ENCODE assay signal across 9 cellular contexts in the genomic region with DNA sequence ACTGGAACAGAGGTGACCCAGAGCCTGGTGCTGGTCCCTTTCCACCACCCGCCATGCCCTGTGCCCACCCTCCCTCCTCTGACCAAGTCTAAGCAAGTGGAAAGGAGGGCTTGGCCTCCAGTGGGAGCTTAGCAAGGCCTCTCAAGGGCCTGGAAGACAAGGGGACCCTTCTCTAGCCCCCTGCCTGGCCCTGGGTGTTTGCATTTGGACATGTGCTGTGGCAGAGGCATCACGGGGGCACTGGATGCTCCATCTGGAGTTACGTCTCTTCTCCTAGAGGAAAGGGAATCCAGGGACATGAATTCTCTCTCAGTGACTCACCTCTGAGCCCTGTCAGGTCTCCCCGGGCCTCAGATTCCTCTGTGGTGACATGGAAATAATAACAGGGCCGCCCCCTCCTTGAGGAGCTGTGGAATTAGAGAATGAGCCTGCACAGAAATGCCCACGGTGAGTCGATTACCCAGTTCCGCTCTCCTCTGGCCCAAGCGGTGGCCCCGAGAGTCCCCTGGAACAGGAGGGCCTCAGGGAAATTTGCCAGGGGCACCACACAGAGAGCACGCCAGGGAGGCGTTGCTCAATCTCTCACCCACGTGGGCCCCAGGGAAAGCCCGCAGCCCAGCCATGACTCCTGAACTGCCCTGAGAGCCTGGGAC.
DNase-seq lines count a peak whose midpoint lies in the region; ATAC-seq and TF ChIP-seq lines count a peak whose summit lies in the region.
"Had no signal": no experiment of that assay in that cellular context is flagged by ENCODE, and none has a peak within 500 bp of the region (broad histone marks: within the 10 kb centered on the region; RNA-seq: fewer than 3 reads in every experiment).

No MANE protein-coding gene starts in this region.

- no peak for ATAC-seq in HG03565 (IDR thresholded peaks at IDR 0.05; ENCODE audit: unreplicated experiment)
- ATAC-seq: K562 had no signal

- no peak overlapping the region for H3K4me3 ChIP-seq in GM12865 (ENCODE audit: low read depth, low read length)
- H3K4me3 ChIP-seq in retinal pigment epithelial cell (ENCODE audit: low read length), result no peak overlapping the region
- H3K4me3 ChIP-seq: K562 had no signal

- DNase-seq in GM12865 (ENCODE audit: low read depth) (peak; percentile 48), RKO (ENCODE audit: low spot score) (peak; percentile 89), glomerular endothelial cell (ENCODE audit: extremely low read depth, low read depth, low spot score) (peak; percentile 18), retinal pigment epithelial cell (ENCODE audit: low read depth) (peak; percentile 83), NCI-H1694 (lab: John Stamatoyannopoulos, UW) (no peak)
- DNase-seq in effector CD4-positive, alpha-beta T cell, result no peak
- no peak for DNase-seq in stimulated activated CD4-positive, alpha-beta T cell treated with anti-CD3 and anti-CD28 coated beads, Interleukin-2, amount 100 ng/mL, for 48 hours

- TF ChIP-seq CTCF in GM12865 (IDR thresholded peaks at IDR 0.05; ENCODE audit: insufficient read depth, low read depth, low read length, missing control alignments) (no peak), retinal pigment epithelial cell (conservative IDR thresholded peaks at IDR 0.05; ENCODE audit: low read depth, low read length) (no peak)

Comparison
In these comparisons a context has a peak if more than half of its experiments do, and no peak if none do; other contexts are left out.
1. DNase-seq: peak in GM12865 (single experiment), RKO (single experiment), glomerular endothelial cell (single experiment) and retinal pigment epithelial cell (single experiment); none in effector CD4-positive, alpha-beta T cell (single experiment), NCI-H1694 (single experiment) and stimulated activated CD4-positive, alpha-beta T cell treated with anti-CD3 and anti-CD28 coated beads, Interleukin-2, amount 100 ng/mL, for 48 hours (0 of 2).